In genomic region chr13:61406275-61406674, GRCh38 we compare ENCODE assay signal across 19 cellular contexts. TPM values are rescaled to one million over a fixed set of nuclear protein-coding genes. Genes with fewer than 3 reads are reported as not detected.
"Had no signal": no experiment of that assay in that cellular context is flagged by ENCODE, and none has a peak within 500 bp of the region (broad histone marks: within the 10 kb centered on the region; RNA-seq: fewer than 3 reads in every experiment).

No MANE protein-coding gene starts in this region.

- H3K9me3 ChIP-seq: gastrocnemius medialis, heart left ventricle, upper lobe of left lung had no signal

- H3K4me1 Mint-ChIP-seq: activated B cell treated with CpG ODN at 0.5 μM for 24 hours; immature natural killer cell; neural progenitor cell; stimulated activated naive CD8-positive, alpha-beta T cell treated with anti-CD3 and anti-CD28 coated beads, Interleukin-15, amount 100 ng/mL, for 72 hours had no signal

- DNase-seq: activated B cell treated with CpG ODN at 0.5 μM for 24 hours; activated CD4-positive, alpha-beta T cell treated with anti-CD3 and anti-CD28 coated beads for 48 hours; activated CD8-positive, alpha-beta T cell treated with anti-CD3 and anti-CD28 coated beads for 36 hours; activated effector memory CD4-positive, alpha-beta T cell treated with Interleukin-2 at 50 U/mL for 16 hours; activated T-cell treated with anti-CD3 and anti-CD28 coated beads, Interleukin-2, amount 50 U/mL, for 4 hours; dorsolateral prefrontal cortex; endodermal cell; gastrocnemius medialis; heart left ventricle; immature natural killer cell; midbrain; stimulated activated CD4-positive, alpha-beta T cell treated with anti-CD3 and anti-CD28 coated beads, Interleukin-1b, Interleukin-23, amount 100 ng/mL, for 48 hours; stimulated activated naive CD8-positive, alpha-beta T cell treated with anti-CD3 and anti-CD28 coated beads, Interleukin-15, amount 100 ng/mL, for 72 hours; upper lobe of left lung had no signal

- H3K9me3 Mint-ChIP-seq: activated CD8-positive, alpha-beta T cell treated with anti-CD3 and anti-CD28 coated beads for 36 hours; activated naive CD4-positive, alpha-beta T cell treated with anti-CD3 and anti-CD28 coated beads, Interleukin-2, amount 50 U/mL, for 72 hours; activated T-cell treated with anti-CD3 and anti-CD28 coated beads, Interleukin-2, amount 50 U/mL, for 4 hours; endodermal cell; neural progenitor cell; stimulated activated naive CD8-positive, alpha-beta T cell treated with anti-CD3 and anti-CD28 coated beads, Interleukin-15, amount 100 ng/mL, for 72 hours had no signal

- ATAC-seq: activated CD8-positive, alpha-beta T cell treated with anti-CD3 and anti-CD28 coated beads for 36 hours; activated naive CD4-positive, alpha-beta T cell treated with anti-CD3 and anti-CD28 coated beads, Interleukin-2, amount 50 U/mL, for 72 hours; activated T-cell treated with anti-CD3 and anti-CD28 coated beads, Interleukin-2, amount 50 U/mL, for 4 hours; gastrocnemius medialis; sciatic nerve; stimulated activated naive CD8-positive, alpha-beta T cell treated with anti-CD3 and anti-CD28 coated beads, Interleukin-15, amount 100 ng/mL, for 72 hours had no signal

- H3K4me2 ChIP-seq: neural progenitor cell had no signal

- H3K27ac ChIP-seq: dorsolateral prefrontal cortex, gastrocnemius medialis, heart left ventricle, neural progenitor cell, upper lobe of left lung had no signal

- H3K9ac ChIP-seq: neural progenitor cell had no signal

- H3K27ac Mint-ChIP-seq: activated B cell treated with CpG ODN at 0.5 μM for 24 hours; activated CD8-positive, alpha-beta T cell treated with anti-CD3 and anti-CD28 coated beads for 36 hours; activated naive CD4-positive, alpha-beta T cell treated with anti-CD3 and anti-CD28 coated beads, Interleukin-2, amount 50 U/mL, for 72 hours; endodermal cell; immature natural killer cell; neural progenitor cell; stimulated activated naive CD8-positive, alpha-beta T cell treated with anti-CD3 and anti-CD28 coated beads, Interleukin-15, amount 100 ng/mL, for 72 hours had no signal

- H3K4me3 Mint-ChIP-seq: activated B cell treated with CpG ODN at 0.5 μM for 24 hours; activated CD8-positive, alpha-beta T cell treated with anti-CD3 and anti-CD28 coated beads for 36 hours; activated T-cell treated with anti-CD3 and anti-CD28 coated beads, Interleukin-2, amount 50 U/mL, for 4 hours; endodermal cell; immature natural killer cell; neural progenitor cell; stimulated activated naive CD8-positive, alpha-beta T cell treated with anti-CD3 and anti-CD28 coated beads, Interleukin-15, amount 100 ng/mL, for 72 hours had no signal

- H3K4me1 ChIP-seq: gastrocnemius medialis, heart left ventricle, neural progenitor cell, upper lobe of left lung had no signal

- H3K27me3 ChIP-seq: gastrocnemius medialis, heart left ventricle, upper lobe of left lung had no signal

- H2AFZ ChIP-seq: neural progenitor cell had no signal

- H3K27me3 Mint-ChIP-seq: activated B cell treated with CpG ODN at 0.5 μM for 24 hours; activated CD8-positive, alpha-beta T cell treated with anti-CD3 and anti-CD28 coated beads for 36 hours; stimulated activated naive CD8-positive, alpha-beta T cell treated with anti-CD3 and anti-CD28 coated beads, Interleukin-15, amount 100 ng/mL, for 72 hours had no signal

- H3K36me3 ChIP-seq: gastrocnemius medialis, heart left ventricle, neural progenitor cell, upper lobe of left lung had no signal

- H3K36me3 Mint-ChIP-seq: activated naive CD4-positive, alpha-beta T cell treated with anti-CD3 and anti-CD28 coated beads, Interleukin-2, amount 50 U/mL, for 72 hours; immature natural killer cell; neural progenitor cell had no signal

- H3K4me3 ChIP-seq: dorsolateral prefrontal cortex, gastrocnemius medialis, heart left ventricle, lung, neural progenitor cell, upper lobe of left lung had no signal

RNA-seq across cellular contexts. Expression of gene PCDH20, which starts 9.4 kb away (rescaled TPM):
- total RNA-seq: activated B cell treated with CpG ODN at 0.5 μM for 24 hours; activated CD8-positive, alpha-beta T cell treated with anti-CD3 and anti-CD28 coated beads for 36 hours; activated naive CD4-positive, alpha-beta T cell treated with anti-CD3 and anti-CD28 coated beads, Interleukin-2, amount 50 U/mL, for 72 hours; activated T-cell treated with anti-CD3 and anti-CD28 coated beads, Interleukin-2, amount 50 U/mL, for 4 hours; pulmonary artery endothelial cell had no signal
